Comparison of ENCODE assay signal across 1 cellular context in the genomic region with DNA sequence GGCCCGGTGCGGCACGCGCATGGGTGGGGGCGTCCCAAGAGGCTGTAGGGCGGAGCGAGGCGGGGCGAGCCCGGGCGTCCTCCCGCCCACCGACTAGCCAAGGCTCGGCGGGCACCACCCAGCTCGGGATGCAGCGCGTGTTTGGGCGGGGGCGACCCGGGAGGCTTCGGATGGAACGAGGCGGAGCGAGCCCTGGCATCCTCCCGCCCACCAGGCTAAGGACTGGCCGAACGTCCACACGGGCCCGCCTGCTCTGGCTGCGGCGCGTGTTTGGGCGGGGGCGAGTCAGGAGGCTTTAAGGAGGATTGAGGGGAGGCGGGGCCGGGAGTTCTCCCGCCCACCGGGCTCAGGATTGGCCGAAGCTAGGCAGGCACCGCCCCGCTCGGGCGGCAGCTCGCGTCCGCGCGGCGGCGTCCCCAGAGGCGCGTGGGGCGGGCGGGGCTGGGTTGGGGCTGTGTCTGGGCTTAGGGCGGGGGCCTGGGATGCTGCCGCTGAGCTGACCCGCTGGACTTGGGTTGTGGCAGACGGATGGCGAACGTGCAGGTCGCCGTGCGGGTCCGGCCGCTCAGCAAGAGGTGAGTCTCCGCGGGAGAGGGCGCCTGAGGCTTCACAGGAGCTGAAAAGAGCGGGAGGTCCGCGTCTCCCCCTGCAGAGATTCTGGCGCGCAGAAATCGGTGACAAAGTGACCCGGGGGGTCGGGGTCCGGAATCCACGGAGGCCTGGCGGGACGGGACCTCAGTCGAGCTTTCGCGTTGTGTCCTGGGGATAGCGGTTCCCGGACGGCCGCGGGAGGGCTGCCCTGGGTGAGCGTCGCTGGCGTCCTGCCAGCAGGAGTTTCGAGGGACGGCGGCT.
A peak's percentile ranks its signal among the peaks of the same experiment; 100 is the strongest.
TF ChIP-seq lines count a peak whose summit lies in the region.

TSS of gene STARD9 (plus strand) at position 419 of the 852 bp plus-strand sequence. CDS start at position 529, 110 bp downstream.

TF ChIP-seq in HepG2, 621 proteins besides CTCF, POLR2A, EP300 and RAD21 (continued from another document and continues in another):
- TF ChIP-seq REXO4 (CRISPR knock-in tag; IDR thresholded peaks at IDR 0.05; ENCODE audit: borderline replicate concordance) (peak; percentile 80; the same call in 1 of the 2 replicates), TAF15 (IDR thresholded peaks at IDR 0.05; ENCODE audit: low read depth, low read length, poor library complexity, severe bottlenecking) (no peak), ZNF224 (CRISPR knock-in tag; IDR thresholded peaks at IDR 0.05) (0 out of 2 replicates have a peak, but pooled peaks have one; percentile 53), ELF3 (CRISPR knock-in tag; IDR thresholded peaks at IDR 0.05) (peak; percentile 77), ZNF891 (CRISPR knock-in tag; IDR thresholded peaks at IDR 0.05) (peak; percentile 44; the same call in 1 of the 2 replicates), JARID2 (CRISPR knock-in tag; IDR thresholded peaks at IDR 0.05; ENCODE audit: insufficient replicate concordance) (no peak), ZNF761 (CRISPR knock-in tag; conservative IDR thresholded peaks at IDR 0.05) (0 out of 2 replicates have a peak, but pooled peaks have one; percentile 44), THAP11 (CRISPR knock-in tag; IDR thresholded peaks at IDR 0.05) (peak; percentile 44; the same call in 1 of the 2 replicates), PHF5A (CRISPR knock-in tag; IDR thresholded peaks at IDR 0.05; ENCODE audit: low read depth, unreplicated experiment) (no peak), GTF3A (CRISPR knock-in tag; conservative IDR thresholded peaks at IDR 0.05) (0 out of 2 replicates have a peak, but pooled peaks have one; percentile 56), SOX6 (IDR thresholded peaks at IDR 0.05) (no peak), SOX6 (CRISPR knock-in tag; IDR thresholded peaks at IDR 0.05) (peak; percentile 45; the same call in 1 of the 2 replicates), PCBP1 (IDR thresholded peaks at IDR 0.05; ENCODE audit: borderline replicate concordance, low read depth, low read length) (0 out of 2 replicates have a peak, but pooled peaks have one; percentile 89), IRF1 (CRISPR knock-in tag; IDR thresholded peaks at IDR 0.05; ENCODE audit: low read depth) (no peak), TBX2 (CRISPR knock-in tag; IDR thresholded peaks at IDR 0.05; ENCODE audit: borderline replicate concordance) (peak; percentile 76; the same call in 1 of the 2 replicates), MTF2 (CRISPR knock-in tag; IDR thresholded peaks at IDR 0.05; ENCODE audit: borderline replicate concordance) (peak; percentile 82; the same call in 1 of the 2 replicates), TRAFD1 (CRISPR knock-in tag; IDR thresholded peaks at IDR 0.05; ENCODE audit: borderline replicate concordance) (0 out of 2 replicates have a peak, but pooled peaks have one; percentile 28), KLF16 (CRISPR knock-in tag; IDR thresholded peaks at IDR 0.05) (peak in 1 of 2 experiments; percentile 23; a peak in 1 of 4 replicates), ZNF776 (CRISPR knock-in tag; IDR thresholded peaks at IDR 0.05) (peak; percentile 82), THAP8 (CRISPR knock-in tag; IDR thresholded peaks at IDR 0.05; ENCODE audit: borderline replicate concordance) (peak; percentile 88; the same call in 1 of the 2 replicates), ZNF782 (CRISPR knock-in tag; IDR thresholded peaks at IDR 0.05; ENCODE audit: borderline replicate concordance) (peak; percentile 56), BRCA1 (CRISPR knock-in tag; IDR thresholded peaks at IDR 0.05) (no peak; the same call in 1 of the 2 replicates), ZSCAN12 (CRISPR knock-in tag; IDR thresholded peaks at IDR 0.05) (0 out of 2 replicates have a peak, but pooled peaks have one; percentile 37), MTF1 (CRISPR knock-in tag; IDR thresholded peaks at IDR 0.05) (no peak), RXRB (CRISPR knock-in tag; IDR thresholded peaks at IDR 0.05; ENCODE audit: borderline replicate concordance) (0 out of 2 replicates have a peak, but pooled peaks have one; percentile 46), NFYC (CRISPR knock-in tag; IDR thresholded peaks at IDR 0.05) (peak; percentile 63), ZBTB3 (CRISPR knock-in tag; IDR thresholded peaks at IDR 0.05; ENCODE audit: borderline replicate concordance, low read depth) (0 out of 2 replicates have a peak, but pooled peaks have one; percentile 50), ZNF281 (CRISPR knock-in tag; IDR thresholded peaks at IDR 0.05; ENCODE audit: borderline replicate concordance) (peak; percentile 36; the same call in 1 of the 2 replicates), PREB (CRISPR knock-in tag; IDR thresholded peaks at IDR 0.05) (no peak), ZNF234 (CRISPR knock-in tag; conservative IDR thresholded peaks at IDR 0.05) (peak; percentile 85), PRMT3 (CRISPR knock-in tag; IDR thresholded peaks at IDR 0.05; ENCODE audit: borderline replicate concordance, low read depth) (0 out of 2 replicates have a peak, but pooled peaks have one; percentile 23)
- TF ChIP-seq, protein P1, sequence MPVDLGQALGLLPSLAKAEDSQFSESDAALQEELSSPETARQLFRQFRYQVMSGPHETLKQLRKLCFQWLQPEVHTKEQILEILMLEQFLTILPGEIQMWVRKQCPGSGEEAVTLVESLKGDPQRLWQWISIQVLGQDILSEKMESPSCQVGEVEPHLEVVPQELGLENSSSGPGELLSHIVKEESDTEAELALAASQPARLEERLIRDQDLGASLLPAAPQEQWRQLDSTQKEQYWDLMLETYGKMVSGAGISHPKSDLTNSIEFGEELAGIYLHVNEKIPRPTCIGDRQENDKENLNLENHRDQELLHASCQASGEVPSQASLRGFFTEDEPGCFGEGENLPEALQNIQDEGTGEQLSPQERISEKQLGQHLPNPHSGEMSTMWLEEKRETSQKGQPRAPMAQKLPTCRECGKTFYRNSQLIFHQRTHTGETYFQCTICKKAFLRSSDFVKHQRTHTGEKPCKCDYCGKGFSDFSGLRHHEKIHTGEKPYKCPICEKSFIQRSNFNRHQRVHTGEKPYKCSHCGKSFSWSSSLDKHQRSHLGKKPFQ (CRISPR knock-in tag; IDR thresholded peaks at IDR 0.05; ENCODE audit: insufficient replicate concordance): no peak
- TF ChIP-seq, protein P2, sequence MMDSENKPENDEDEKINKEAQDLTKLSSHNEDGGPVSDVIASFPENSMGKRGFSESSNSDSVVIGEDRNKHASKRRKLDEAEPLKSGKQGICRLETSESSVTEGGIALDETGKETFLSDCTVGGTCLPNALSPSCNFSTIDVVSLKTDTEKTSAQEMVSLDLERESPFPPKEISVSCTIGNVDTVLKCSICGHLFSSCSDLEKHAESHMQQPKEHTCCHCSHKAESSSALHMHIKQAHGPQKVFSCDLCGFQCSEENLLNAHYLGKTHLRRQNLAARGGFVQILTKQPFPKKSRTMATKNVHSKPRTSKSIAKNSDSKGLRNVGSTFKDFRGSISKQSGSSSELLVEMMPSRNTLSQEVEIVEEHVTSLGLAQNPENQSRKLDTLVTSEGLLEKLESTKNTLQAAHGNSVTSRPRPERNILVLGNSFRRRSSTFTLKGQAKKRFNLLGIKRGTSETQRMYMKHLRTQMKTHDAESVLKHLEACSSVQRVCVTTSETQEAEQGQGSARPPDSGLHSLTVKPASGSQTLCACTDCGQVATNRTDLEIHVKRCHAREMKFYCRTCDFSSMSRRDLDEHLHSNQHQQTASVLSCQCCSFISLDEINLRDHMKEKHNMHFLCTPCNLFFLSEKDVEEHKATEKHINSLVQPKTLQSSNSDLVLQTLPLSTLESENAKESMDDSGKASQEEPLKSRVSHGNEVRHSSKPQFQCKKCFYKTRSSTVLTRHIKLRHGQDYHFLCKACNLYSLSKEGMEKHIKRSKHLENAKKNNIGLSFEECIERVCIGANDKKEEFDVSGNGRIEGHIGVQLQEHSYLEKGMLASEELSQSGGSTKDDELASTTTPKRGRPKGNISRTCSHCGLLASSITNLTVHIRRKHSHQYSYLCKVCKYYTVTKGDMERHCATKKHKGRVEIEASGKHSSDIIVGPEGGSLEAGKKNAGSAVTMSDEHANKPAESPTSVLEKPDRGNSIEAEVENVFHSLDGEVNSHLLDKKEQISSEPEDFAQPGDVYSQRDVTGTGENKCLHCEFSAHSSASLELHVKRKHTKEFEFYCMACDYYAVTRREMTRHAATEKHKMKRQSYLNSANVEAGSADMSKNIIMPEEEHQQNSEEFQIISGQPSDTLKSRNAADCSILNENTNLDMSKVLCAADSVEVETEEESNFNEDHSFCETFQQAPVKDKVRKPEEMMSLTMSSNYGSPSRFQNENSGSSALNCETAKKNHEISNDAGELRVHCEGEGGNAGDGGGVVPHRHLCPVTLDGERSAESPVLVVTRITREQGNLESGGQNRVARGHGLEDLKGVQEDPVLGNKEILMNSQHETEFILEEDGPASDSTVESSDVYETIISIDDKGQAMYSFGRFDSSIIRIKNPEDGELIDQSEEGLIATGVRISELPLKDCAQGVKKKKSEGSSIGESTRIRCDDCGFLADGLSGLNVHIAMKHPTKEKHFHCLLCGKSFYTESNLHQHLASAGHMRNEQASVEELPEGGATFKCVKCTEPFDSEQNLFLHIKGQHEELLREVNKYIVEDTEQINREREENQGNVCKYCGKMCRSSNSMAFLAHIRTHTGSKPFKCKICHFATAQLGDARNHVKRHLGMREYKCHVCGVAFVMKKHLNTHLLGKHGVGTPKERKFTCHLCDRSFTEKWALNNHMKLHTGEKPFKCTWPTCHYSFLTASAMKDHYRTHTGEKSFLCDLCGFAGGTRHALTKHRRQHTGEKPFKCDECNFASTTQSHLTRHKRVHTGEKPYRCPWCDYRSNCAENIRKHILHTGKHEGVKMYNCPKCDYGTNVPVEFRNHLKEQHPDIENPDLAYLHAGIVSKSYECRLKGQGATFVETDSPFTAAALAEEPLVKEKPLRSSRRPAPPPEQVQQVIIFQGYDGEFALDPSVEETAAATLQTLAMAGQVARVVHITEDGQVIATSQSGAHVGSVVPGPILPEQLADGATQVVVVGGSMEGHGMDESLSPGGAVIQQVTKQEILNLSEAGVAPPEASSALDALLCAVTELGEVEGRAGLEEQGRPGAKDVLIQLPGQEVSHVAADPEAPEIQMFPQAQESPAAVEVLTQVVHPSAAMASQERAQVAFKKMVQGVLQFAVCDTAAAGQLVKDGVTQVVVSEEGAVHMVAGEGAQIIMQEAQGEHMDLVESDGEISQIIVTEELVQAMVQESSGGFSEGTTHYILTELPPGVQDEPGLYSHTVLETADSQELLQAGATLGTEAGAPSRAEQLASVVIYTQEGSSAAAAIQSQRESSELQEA (CRISPR knock-in tag; IDR thresholded peaks at IDR 0.05; ENCODE audit: not compliant biosample characterization): peak; percentile 17
- TF ChIP-seq, protein P3, sequence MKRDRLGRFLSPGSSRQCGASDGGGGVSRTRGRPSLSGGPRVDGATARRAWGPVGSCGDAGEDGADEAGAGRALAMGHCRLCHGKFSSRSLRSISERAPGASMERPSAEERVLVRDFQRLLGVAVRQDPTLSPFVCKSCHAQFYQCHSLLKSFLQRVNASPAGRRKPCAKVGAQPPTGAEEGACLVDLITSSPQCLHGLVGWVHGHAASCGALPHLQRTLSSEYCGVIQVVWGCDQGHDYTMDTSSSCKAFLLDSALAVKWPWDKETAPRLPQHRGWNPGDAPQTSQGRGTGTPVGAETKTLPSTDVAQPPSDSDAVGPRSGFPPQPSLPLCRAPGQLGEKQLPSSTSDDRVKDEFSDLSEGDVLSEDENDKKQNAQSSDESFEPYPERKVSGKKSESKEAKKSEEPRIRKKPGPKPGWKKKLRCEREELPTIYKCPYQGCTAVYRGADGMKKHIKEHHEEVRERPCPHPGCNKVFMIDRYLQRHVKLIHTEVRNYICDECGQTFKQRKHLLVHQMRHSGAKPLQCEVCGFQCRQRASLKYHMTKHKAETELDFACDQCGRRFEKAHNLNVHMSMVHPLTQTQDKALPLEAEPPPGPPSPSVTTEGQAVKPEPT (CRISPR knock-in tag; IDR thresholded peaks at IDR 0.05; ENCODE audit: low read depth): peak; percentile 54; the same call in 1 of the 2 replicates
